ENCODE assay signal across 33 cellular contexts in the genomic region with DNA sequence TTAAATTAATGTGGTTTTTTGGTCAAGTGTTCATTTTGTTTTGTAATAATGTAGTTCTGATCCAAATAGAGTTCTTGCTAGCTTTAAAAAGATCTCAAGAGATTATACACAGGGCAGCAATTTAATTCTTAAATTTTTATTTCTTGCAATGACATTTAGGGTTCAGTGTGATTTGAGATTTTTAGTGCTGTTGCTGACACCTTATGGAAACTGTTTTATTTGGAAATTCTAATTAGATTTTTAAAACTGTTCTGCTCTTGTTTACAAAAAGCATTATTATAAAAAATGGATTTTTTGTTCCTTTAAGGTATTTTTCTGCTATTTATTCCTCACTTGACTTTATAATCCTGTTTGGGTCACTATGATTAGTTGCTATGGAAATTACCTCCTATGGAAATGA.
"Had no signal": no experiment of that assay in that cellular context is flagged by ENCODE, and none has a peak within 500 bp of the region (broad histone marks: within the 10 kb centered on the region; RNA-seq: fewer than 3 reads in every experiment).

No MANE protein-coding gene starts in this region.

- H3K79me2 ChIP-seq: hepatocyte had no signal

- H3K9me3 ChIP-seq: breast epithelium, esophagus squamous epithelium, gastrocnemius medialis, ovary, prostate gland, thyroid gland, upper lobe of left lung, vagina had no signal

- H3K4me1 Mint-ChIP-seq: nephron progenitor cell had no signal

- H3K4me1 ChIP-seq: breast epithelium, esophagus squamous epithelium, gastrocnemius medialis, prostate gland, thyroid gland, upper lobe of left lung had no signal

- H2AFZ ChIP-seq: hepatocyte had no signal

- H3K27me3 ChIP-seq: breast epithelium, esophagus squamous epithelium, gastrocnemius medialis, hepatocyte, ovary, thyroid gland, upper lobe of left lung, vagina had no signal

- ATAC-seq: activated CD4-positive, alpha-beta T cell treated with anti-CD3 and anti-CD28 coated beads for 36 hours; activated CD8-positive, alpha-beta memory T cell treated with anti-CD3 and anti-CD28 coated beads, Interleukin-2, amount 10 ng/mL, durations not matched to agents 7 days and 5 days; activated CD8-positive, alpha-beta T cell treated with anti-CD3 and anti-CD28 coated beads, Interleukin-2, amount 10 ng/mL, durations not matched to agents 7 days and 5 days; activated T-cell treated with anti-CD3 and anti-CD28 coated beads, Interleukin-2, amount 50 U/mL, for 72 hours; gastrocnemius medialis; left cardiac atrium; left ventricle myocardium superior; stimulated activated memory B cell treated with anti-CD40 and anti-IgM and Interleukin-4, amounts not matched to agents 10 μg/mL and 1 μg/mL and 100 μg/mL, for 72 hours; stimulated activated naive CD8-positive, alpha-beta T cell treated with anti-CD3 and anti-CD28 coated beads, Interleukin-15, amount 100 ng/mL, for 72 hours had no signal

- H3K4me3 ChIP-seq: breast epithelium, esophagus squamous epithelium, gastrocnemius medialis, hepatocyte, ovary, prostate gland, smooth muscle cell, thyroid gland, upper lobe of left lung, vagina had no signal

- H3K9me3 Mint-ChIP-seq: activated naive CD4-positive, alpha-beta T cell treated with anti-CD3 and anti-CD28 coated beads for 36 hours; activated T-cell treated with anti-CD3 and anti-CD28 coated beads, Interleukin-2, amount 50 U/mL, for 72 hours; central memory CD8-positive, alpha-beta T cell; naive B cell; nephron progenitor cell; stimulated activated memory B cell treated with anti-CD40 and anti-IgM and Interleukin-4, amounts not matched to agents 10 μg/mL and 1 μg/mL and 100 μg/mL, for 72 hours; stimulated activated naive CD8-positive, alpha-beta T cell treated with anti-CD3 and anti-CD28 coated beads, Interleukin-15, amount 100 ng/mL, for 72 hours; T-helper 2 cell treated with Interferon-gamma antibody and Interleukin-4, amounts not matched to agents 5 μg/mL and 100 μg/mL, for 36 hours had no signal

- H3K36me3 ChIP-seq: breast epithelium, esophagus squamous epithelium, gastrocnemius medialis, ovary, prostate gland, thyroid gland, upper lobe of left lung, vagina had no signal

- H3K27ac ChIP-seq: breast epithelium, epithelial cell of prostate, esophagus squamous epithelium, gastrocnemius medialis, hepatocyte, ovary, prostate gland, thyroid gland, upper lobe of left lung, vagina had no signal

- H3K36me3 Mint-ChIP-seq: naive B cell; stimulated activated memory B cell treated with anti-CD40 and anti-IgM and Interleukin-4, amounts not matched to agents 10 μg/mL and 1 μg/mL and 100 μg/mL, for 72 hours had no signal

- H3K4me2 ChIP-seq: hepatocyte, smooth muscle cell had no signal

- DNase-seq: activated CD4-positive, alpha-beta T cell treated with anti-CD3 and anti-CD28 coated beads for 36 hours; activated CD4-positive, CD25-positive, alpha-beta regulatory T cell; activated CD8-positive, alpha-beta memory T cell treated with anti-CD3 and anti-CD28 coated beads, Interleukin-2, amount 10 ng/mL, durations not matched to agents 7 days and 5 days; activated CD8-positive, alpha-beta T cell treated with anti-CD3 and anti-CD28 coated beads, Interleukin-2, amount 10 ng/mL, durations not matched to agents 7 days and 5 days; activated naive CD4-positive, alpha-beta T cell treated with anti-CD3 and anti-CD28 coated beads for 36 hours; activated T-cell treated with anti-CD3 and anti-CD28 coated beads, Interleukin-2, amount 50 U/mL, for 72 hours; amygdala; effector CD8-positive, alpha-beta T cell; esophagus squamous epithelium; gastrocnemius medialis; left cardiac atrium; left ventricle myocardium superior; naive B cell; nephron progenitor cell; ovary; retina; stimulated activated CD4-positive, alpha-beta T cell treated with anti-CD3 and anti-CD28 coated beads, Interleukin-1b, Interleukin-23, amount 100 ng/mL, for 48 hours; stimulated activated CD4-positive, alpha-beta T cell treated with anti-CD3 and anti-CD28 coated beads, Interleukin-4, amount 100 ng/mL, for 4 hours; stimulated activated CD8-positive, alpha-beta memory T cell treated with anti-CD3 and anti-CD28 coated beads, Interleukin-4, amount 100 ng/mL, for 48 hours; stimulated activated naive CD8-positive, alpha-beta T cell treated with anti-CD3 and anti-CD28 coated beads, Interleukin-15, amount 100 ng/mL, for 72 hours; substantia nigra; T-helper 1 cell; thyroid gland; upper lobe of left lung had no signal

- H3K27me3 Mint-ChIP-seq: activated CD4-positive, alpha-beta T cell treated with anti-CD3 and anti-CD28 coated beads for 36 hours; activated CD8-positive, alpha-beta memory T cell treated with anti-CD3 and anti-CD28 coated beads, Interleukin-2, amount 10 ng/mL, durations not matched to agents 7 days and 5 days; central memory CD8-positive, alpha-beta T cell; naive B cell; stimulated activated memory B cell treated with anti-CD40 and anti-IgM and Interleukin-4, amounts not matched to agents 10 μg/mL and 1 μg/mL and 100 μg/mL, for 72 hours; stimulated activated naive CD8-positive, alpha-beta T cell treated with anti-CD3 and anti-CD28 coated beads, Interleukin-15, amount 100 ng/mL, for 72 hours had no signal

- H3K27ac Mint-ChIP-seq: activated CD4-positive, alpha-beta T cell treated with anti-CD3 and anti-CD28 coated beads for 36 hours; activated CD8-positive, alpha-beta memory T cell treated with anti-CD3 and anti-CD28 coated beads, Interleukin-2, amount 10 ng/mL, durations not matched to agents 7 days and 5 days; activated CD8-positive, alpha-beta T cell treated with anti-CD3 and anti-CD28 coated beads, Interleukin-2, amount 10 ng/mL, durations not matched to agents 7 days and 5 days; activated naive CD4-positive, alpha-beta T cell treated with anti-CD3 and anti-CD28 coated beads for 36 hours; activated T-cell treated with anti-CD3 and anti-CD28 coated beads, Interleukin-2, amount 50 U/mL, for 72 hours; nephron progenitor cell; T-helper 2 cell treated with Interferon-gamma antibody and Interleukin-4, amounts not matched to agents 5 μg/mL and 100 μg/mL, for 36 hours had no signal

- H3K4me3 Mint-ChIP-seq: activated CD4-positive, alpha-beta T cell treated with anti-CD3 and anti-CD28 coated beads for 36 hours; activated CD8-positive, alpha-beta memory T cell treated with anti-CD3 and anti-CD28 coated beads, Interleukin-2, amount 10 ng/mL, durations not matched to agents 7 days and 5 days; activated CD8-positive, alpha-beta T cell treated with anti-CD3 and anti-CD28 coated beads, Interleukin-2, amount 10 ng/mL, durations not matched to agents 7 days and 5 days; activated naive CD4-positive, alpha-beta T cell treated with anti-CD3 and anti-CD28 coated beads for 36 hours; activated T-cell treated with anti-CD3 and anti-CD28 coated beads, Interleukin-2, amount 50 U/mL, for 72 hours; central memory CD8-positive, alpha-beta T cell; naive B cell; nephron progenitor cell; stimulated activated memory B cell treated with anti-CD40 and anti-IgM and Interleukin-4, amounts not matched to agents 10 μg/mL and 1 μg/mL and 100 μg/mL, for 72 hours; T-helper 2 cell treated with Interferon-gamma antibody and Interleukin-4, amounts not matched to agents 5 μg/mL and 100 μg/mL, for 36 hours had no signal
